ENCODE assay signal across 13 cellular contexts in the genomic region with DNA sequence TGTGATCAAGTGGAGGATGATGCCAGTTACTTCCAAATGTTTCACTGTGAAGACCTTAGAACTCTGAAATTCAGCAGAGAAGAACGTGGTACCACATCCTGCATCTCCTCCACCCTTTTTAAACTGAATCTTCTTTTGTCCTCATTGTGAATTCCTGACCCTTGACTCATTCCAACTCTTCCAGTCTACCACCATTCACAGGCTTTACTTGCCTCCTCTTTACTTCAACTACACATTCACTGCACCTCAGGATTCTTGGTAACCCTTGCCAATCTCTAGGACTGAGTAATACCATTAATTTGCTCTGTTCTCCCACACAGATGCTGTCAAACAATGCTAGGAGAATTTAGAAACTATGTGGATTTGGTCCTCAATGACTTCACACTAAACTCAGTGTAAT. TPM values are rescaled to one million over a fixed set of nuclear protein-coding genes. Genes with fewer than 3 reads are reported as not detected.
DNase-seq lines count a peak whose midpoint lies in the region; ATAC-seq, FAIRE-seq and TF ChIP-seq lines count a peak whose summit lies in the region.
"Had no signal": no experiment of that assay in that cellular context is flagged by ENCODE, and none has a peak within 500 bp of the region (broad histone marks: within the 10 kb centered on the region; RNA-seq: fewer than 3 reads in every experiment).

No MANE protein-coding gene starts in this region.

- peak; percentile 94 for FAIRE-seq in keratinocyte (lab: Jason Lieb, UNC)
- FAIRE-seq: islet of Langerhans had no signal

- no peaks in the 10 kb centered on the region for H3K27me3 ChIP-seq in keratinocyte (ENCODE audit: control insufficient read depth, extremely low read depth, insufficient read depth, low read length)
- H3K27me3 ChIP-seq: right atrium auricular region had no signal

- CTCF ChIA-PET in HEK293T (lab: Yijun Ruan, JAX): no interaction called here

- no peak overlapping the region for H3K9ac ChIP-seq in keratinocyte (ENCODE audit: control insufficient read depth, extremely low read depth, insufficient read depth, low read length)

- H2AFZ ChIP-seq in keratinocyte (ENCODE audit: control insufficient read depth, low read length): no peak overlapping the region

- no peak for TF ChIP-seq POLR2A in GM18505 (IDR thresholded peaks at IDR 0.05; ENCODE audit: borderline replicate concordance, extremely low read depth, insufficient read depth, insufficient read length)

- H4K20me1 ChIP-seq in keratinocyte (ENCODE audit: control insufficient read depth, extremely low read depth, insufficient read depth, low read length): no peaks in the 10 kb centered on the region

- H3K9me3 ChIP-seq in keratinocyte (ENCODE audit: control insufficient read depth, low read depth, low read length): no peaks in the 10 kb centered on the region
- H3K9me3 ChIP-seq: right atrium auricular region had no signal

- DNase-seq in AG20443 (ENCODE audit: low spot score) (peak; percentile 73), HT-29 (ENCODE audit: low spot score) (peak; percentile 38), astrocyte of the hippocampus (ENCODE audit: low read depth, low spot score) (peak; percentile 94), keratinocyte (ENCODE audit: low read depth, low spot score) (peak; percentile 78), NCI-H1694 (lab: John Stamatoyannopoulos, UW) (no peak), DMS53 treated with DMSO at 0.1 percent for 48 hours (lab: John Stamatoyannopoulos, UW; ENCODE audit: unreplicated experiment) (no peak), HEK293T (ENCODE audit: extremely low spot score) (no peak)
- DNase-seq: activated CD4-positive, alpha-beta T cell treated with anti-CD3 and anti-CD28 coated beads, Interleukin-2, amount 50 U/mL, for 4 hours; cerebellar nuclear complex; DMS153 had no signal

- dilution Hi-C loops in keratinocyte (cut with MboI; ENCODE audit: extremely low pct_ligation_motif_present, low sequenced_read_pairs): no loop called here

- H3K4me2 ChIP-seq in keratinocyte (ENCODE audit: control insufficient read depth, extremely low read depth, insufficient read depth, low read depth, low read length): no peak overlapping the region

- H3K27ac ChIP-seq in keratinocyte (ENCODE audit: control insufficient read depth, insufficient read depth, low read length): no peak overlapping the region
- H3K27ac ChIP-seq: right atrium auricular region had no signal

- no peak overlapping the region for H3K4me3 ChIP-seq in keratinocyte (ENCODE audit: control insufficient read depth in 2 of 3, extremely low read depth in 1 of 3, insufficient read depth in 2 of 3, low read depth in 1 of 3, low read length in 3 of 3)
- H3K4me3 ChIP-seq: right atrium auricular region had no signal

- TF ChIP-seq CTCF in keratinocyte (optimal IDR thresholded peaks at IDR 0.05 in 1 of 3, IDR thresholded peaks at IDR 0.05 in 1 of 3, conservative IDR thresholded peaks at IDR 0.05 in 1 of 3; ENCODE audit: extremely low read depth in 1 of 3, insufficient read depth in 2 of 3, low read length in 3 of 3): no peak

- ATAC-seq in GM18505 (IDR thresholded peaks at IDR 0.05; ENCODE audit: unreplicated experiment): no peak

- H3K4me1 ChIP-seq in keratinocyte (ENCODE audit: control insufficient read depth, extremely low read depth, insufficient read depth, low read length): peaks cover 19% of the 10 kb centered on the region

- no peaks in the 10 kb centered on the region for H3K36me3 ChIP-seq in keratinocyte (ENCODE audit: control insufficient read depth in 2 of 2, extremely low read depth in 1 of 2, insufficient read depth in 2 of 2, low read length in 2 of 2)
- H3K36me3 ChIP-seq: right atrium auricular region had no signal

- peaks cover 83% of the 10 kb centered on the region for H3K79me2 ChIP-seq in keratinocyte (ENCODE audit: control insufficient read depth, insufficient read depth, low read length)

- POLR2A ChIA-PET in HEK293T (lab: Yijun Ruan, JAX): no interaction called here

- no peaks in the 10 kb centered on the region for H3K9me1 ChIP-seq in keratinocyte (ENCODE audit: control insufficient read depth, extremely low read depth, insufficient read depth, low read length)

TF ChIP-seq in HEK293T, 16 proteins besides CTCF, POLR2A, EP300 and RAD21:
- TF ChIP-seq FOXA1 (IDR thresholded peaks at IDR 0.05): no peak
- TF ChIP-seq NFRKB (IDR thresholded peaks at IDR 0.05): no peak
- TF ChIP-seq BHLHE40 (IDR thresholded peaks at IDR 0.05; ENCODE audit: borderline replicate concordance): no peak
- TF ChIP-seq LEF1 (IDR thresholded peaks at IDR 0.05; ENCODE audit: borderline replicate concordance): no peak
- no peak for TF ChIP-seq FOXM1 (IDR thresholded peaks at IDR 0.05; ENCODE audit: borderline replicate concordance)
- no peak for TF ChIP-seq SP1 (IDR thresholded peaks at IDR 0.05)
- TF ChIP-seq FOXK2 (IDR thresholded peaks at IDR 0.05): no peak
- no peak for TF ChIP-seq ARNT (IDR thresholded peaks at IDR 0.05)
- no peak for TF ChIP-seq SUZ12 (IDR thresholded peaks at IDR 0.05)
- TF ChIP-seq L3MBTL2 (conservative IDR thresholded peaks at IDR 0.05): no peak
- TF ChIP-seq TARDBP (IDR thresholded peaks at IDR 0.05): no peak
- TF ChIP-seq, protein P1, sequence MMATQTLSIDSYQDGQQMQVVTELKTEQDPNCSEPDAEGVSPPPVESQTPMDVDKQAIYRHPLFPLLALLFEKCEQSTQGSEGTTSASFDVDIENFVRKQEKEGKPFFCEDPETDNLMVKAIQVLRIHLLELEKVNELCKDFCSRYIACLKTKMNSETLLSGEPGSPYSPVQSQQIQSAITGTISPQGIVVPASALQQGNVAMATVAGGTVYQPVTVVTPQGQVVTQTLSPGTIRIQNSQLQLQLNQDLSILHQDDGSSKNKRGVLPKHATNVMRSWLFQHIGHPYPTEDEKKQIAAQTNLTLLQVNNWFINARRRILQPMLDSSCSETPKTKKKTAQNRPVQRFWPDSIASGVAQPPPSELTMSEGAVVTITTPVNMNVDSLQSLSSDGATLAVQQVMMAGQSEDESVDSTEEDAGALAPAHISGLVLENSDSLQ (IDR thresholded peaks at IDR 0.05): no peak
- no peak for TF ChIP-seq CTBP1 (IDR thresholded peaks at IDR 0.05; ENCODE audit: borderline replicate concordance)
- TF ChIP-seq ELF4 (IDR thresholded peaks at IDR 0.05): no peak
- TF ChIP-seq HDGF (IDR thresholded peaks at IDR 0.05; ENCODE audit: borderline replicate concordance): no peak
- no peak for TF ChIP-seq ZNF384 (IDR thresholded peaks at IDR 0.05)
TF ChIP-seq in HEK293T: peak in this region for 0.

RNA-seq across cellular contexts. Expression of a gene that starts 37.3 kb away (rescaled TPM):
- 25.1 and 26.1 TPM in 2 replicates for total RNA-seq in HT-29 (2014; rRNA removed; shearing (Covaris generic))
- 23.8 to 45.2 TPM (median 42.4 TPM) in 3 replicates for polyA plus RNA-seq in keratinocyte
- polyA plus RNA-seq in keratinocyte (2011; ENCODE audit: low read depth): 276 TPM
- polyA plus RNA-seq in keratinocyte (2011; cell fraction: cytosol; rRNA removed): 17.5 and 26.7 TPM in 2 replicates
- 39.5 and 59.5 TPM in 2 replicates for polyA plus RNA-seq in keratinocyte (2011; cell fraction: nucleus; rRNA removed)
- polyA plus RNA-seq in keratinocyte (2012; ENCODE audit: low replicate concordance): 37.1 and 43.5 TPM in 2 replicates
- 24.4 to 74.1 TPM (median 37.9 TPM) in 3 replicates for polyA minus RNA-seq in keratinocyte
- polyA minus RNA-seq in keratinocyte (2011; cell fraction: cytosol; rRNA and poly(A)+ RNA removed): 35.7 TPM
- polyA minus RNA-seq in keratinocyte (2011; cell fraction: nucleus; rRNA and poly(A)+ RNA removed): 64.7 and 149 TPM in 2 replicates

Comparison
In these comparisons a context has a peak if more than half of its experiments do, and no peak if none do; other contexts are left out.
1. DNase-seq: peak in AG20443 (single experiment), HT-29 (single experiment), astrocyte of the hippocampus (single experiment) and keratinocyte (single experiment); none in NCI-H1694 (single experiment), DMS53 treated with DMSO at 0.1 percent for 48 hours (single experiment) and HEK293T (single experiment).